In genomic region chr5:126788409-126788808, GRCh38 we compare ENCODE assay signal across 7 cellular contexts. TPM values are rescaled to one million over a fixed set of nuclear protein-coding genes. Genes with fewer than 3 reads are reported as not detected.
DNase-seq lines count a peak whose midpoint lies in the region; ATAC-seq and TF ChIP-seq lines count a peak whose summit lies in the region.
"Not testable (repeated sequence)": the region's sequence is repeated elsewhere in the genome, so short reads cannot be mapped to it uniquely, and the experiment has no call there.

No MANE protein-coding gene starts in this region.

- H3K36me3 ChIP-seq in DND-41 (ENCODE audit: insufficient read depth, low read length): peaks cover 59% of the 10 kb centered on the region
- not testable (repeated sequence) for H3K36me3 ChIP-seq in HEK293 (ENCODE audit: control insufficient read depth in 2 of 2, insufficient read depth in 1 of 2, low read length in 2 of 2); SU-DHL-6 (ENCODE audit: low read length); trophoblast cell (ENCODE audit: control insufficient read depth in 1 of 2, insufficient read depth in 2 of 2, low read length in 2 of 2)

- CTCF ChIA-PET in HEK293 (lab: Yijun Ruan, JAX): interaction anchor here (0.6 kb wide), 1 partner anchor 11 kb away, joined by 3 read pairs; no protein-coding TSS in a partner anchor
- CTCF ChIA-PET in activated CD4-positive, alpha-beta memory T cell treated with anti-CD3 and anti-CD28 coated beads for 36 hours (lab: Charles Lee): interaction anchor here (1.3 kb wide), 1 partner anchor 7 kb away, joined by 5 read pairs; no protein-coding TSS in a partner anchor
- CTCF ChIA-PET in activated naive CD4-positive, alpha-beta T cell treated with anti-CD3 and anti-CD28 coated beads for 36 hours (lab: Charles Lee): interaction anchor here (1.8 kb wide), 1 partner anchor 8 kb away, joined by 6 read pairs; no protein-coding TSS in a partner anchor

- H3K9me3 Mint-ChIP-seq in activated CD4-positive, alpha-beta memory T cell treated with anti-CD3 and anti-CD28 coated beads for 36 hours; activated naive CD4-positive, alpha-beta T cell treated with anti-CD3 and anti-CD28 coated beads for 36 hours; dendritic cell treated with granulocyte-macrophage colony-stimulating factor and Interleukin-4, amounts not matched to agents 40 ng/mL and 50 ng/mL, for 4 days: not testable (repeated sequence)

- not testable (repeated sequence) for H4K8ac ChIP-seq in trophoblast cell (ENCODE audit: low read depth, low read length)

- ATAC-seq in DND-41 (ENCODE audit: insufficient read depth, low read depth): not testable (repeated sequence)

- not testable (repeated sequence) for H3K27me3 Mint-ChIP-seq in activated CD4-positive, alpha-beta memory T cell treated with anti-CD3 and anti-CD28 coated beads for 36 hours; activated naive CD4-positive, alpha-beta T cell treated with anti-CD3 and anti-CD28 coated beads for 36 hours (ENCODE audit: low read depth); dendritic cell treated with granulocyte-macrophage colony-stimulating factor and Interleukin-4, amounts not matched to agents 40 ng/mL and 50 ng/mL, for 4 days

- POLR2A ChIA-PET in HEK293 (lab: Yijun Ruan, JAX): interaction anchor here (1.5 kb wide), 1 partner anchor 10 kb away, joined by 6 read pairs; no protein-coding TSS in a partner anchor
- POLR2A ChIA-PET in activated CD4-positive, alpha-beta memory T cell treated with anti-CD3 and anti-CD28 coated beads for 36 hours (lab: Charles Lee): interaction anchor here (1.5 kb wide), 1 partner anchor 12 kb away, joined by 8 read pairs; the partner anchor contains the start of gene LMNB1

- H4K12ac ChIP-seq in trophoblast cell (ENCODE audit: low read depth, low read length): not testable (repeated sequence)

- H3F3A ChIP-seq in SU-DHL-6 (ENCODE audit: insufficient read depth): not testable (repeated sequence)

- H3K9me3 ChIP-seq in DND-41 (ENCODE audit: insufficient read depth, low read length, severe bottlenecking); HEK293 (ENCODE audit: control insufficient read depth, insufficient read depth, low read depth, low read length); SU-DHL-6 (ENCODE audit: insufficient read depth, low read length); trophoblast cell (ENCODE audit: insufficient read depth, low read depth, low read length): not testable (repeated sequence)

- intact Hi-C loops in activated CD4-positive, alpha-beta memory T cell treated with anti-CD3 and anti-CD28 coated beads for 36 hours (cut with micrococcal nuclease); activated naive CD4-positive, alpha-beta T cell treated with anti-CD3 and anti-CD28 coated beads for 36 hours (cut with micrococcal nuclease); dendritic cell treated with granulocyte-macrophage colony-stimulating factor and Interleukin-4, amounts not matched to agents 40 ng/mL and 50 ng/mL, for 4 days (cut with micrococcal nuclease): not testable (repeated sequence)

- DNase-seq in DND-41, trophoblast cell: not testable (repeated sequence)
- peak; percentile 53 for DNase-seq in activated CD4-positive, alpha-beta memory T cell treated with anti-CD3 and anti-CD28 coated beads for 36 hours
- DNase-seq in activated naive CD4-positive, alpha-beta T cell treated with anti-CD3 and anti-CD28 coated beads for 36 hours: peak; percentile 48

- H3K27me3 ChIP-seq in DND-41 (ENCODE audit: insufficient read depth, low read length, poor library complexity); SU-DHL-6 (ENCODE audit: low read length); trophoblast cell (ENCODE audit: insufficient read depth, low read length): not testable (repeated sequence)

- not testable (repeated sequence) for H3K23ac ChIP-seq in trophoblast cell (ENCODE audit: low read length)

- not testable (repeated sequence) for H3K14ac ChIP-seq in trophoblast cell (ENCODE audit: low read length)

- H3K4me2 ChIP-seq in DND-41 (ENCODE audit: insufficient read depth, low read length) (peak overlapping the region; percentile 31; the same call in 1 of the 2 replicates), SU-DHL-6 (ENCODE audit: low read depth, low read length, poor library complexity, severe bottlenecking) (peak overlapping the region; percentile 15)
- H3K4me2 ChIP-seq in trophoblast cell (ENCODE audit: low read length): not testable (repeated sequence)

- not testable (repeated sequence) for H3K4me3 Mint-ChIP-seq in activated CD4-positive, alpha-beta memory T cell treated with anti-CD3 and anti-CD28 coated beads for 36 hours; activated naive CD4-positive, alpha-beta T cell treated with anti-CD3 and anti-CD28 coated beads for 36 hours; dendritic cell treated with granulocyte-macrophage colony-stimulating factor and Interleukin-4, amounts not matched to agents 40 ng/mL and 50 ng/mL, for 4 days

- H3K36me3 Mint-ChIP-seq in activated CD4-positive, alpha-beta memory T cell treated with anti-CD3 and anti-CD28 coated beads for 36 hours: peaks cover 11% of the 10 kb centered on the region
- peaks cover 33% of the 10 kb centered on the region for H3K36me3 Mint-ChIP-seq in activated naive CD4-positive, alpha-beta T cell treated with anti-CD3 and anti-CD28 coated beads for 36 hours (ENCODE audit: low read depth)
- not testable (repeated sequence) for H3K36me3 Mint-ChIP-seq in dendritic cell treated with granulocyte-macrophage colony-stimulating factor and Interleukin-4, amounts not matched to agents 40 ng/mL and 50 ng/mL, for 4 days (ENCODE audit: low read depth)

- WGBS in trophoblast cell (ENCODE audit: extremely low coverage, insufficient coverage, insufficient read length): no CpG with 5 or more reads among the region's 7 CpGs

- H2BK5ac ChIP-seq in trophoblast cell (ENCODE audit: low read depth, low read length, poor library complexity): not testable (repeated sequence)

- H2AK5ac ChIP-seq in trophoblast cell (ENCODE audit: low read length): not testable (repeated sequence)

- H2BK12ac ChIP-seq in trophoblast cell (ENCODE audit: low read length): not testable (repeated sequence)

- not testable (repeated sequence) for H3K27ac ChIP-seq in DND-41 (ENCODE audit: low read length); HEK293 (ENCODE audit: extremely low read depth, low read depth, low read length); trophoblast cell (ENCODE audit: low read depth, low read length)
- peak overlapping the region; percentile 9; the same call in 1 of the 2 replicates for H3K27ac ChIP-seq in SU-DHL-6 (ENCODE audit: low read depth, low read length)

- H3K9me2 ChIP-seq in SU-DHL-6 (replicated peaks; ENCODE audit: insufficient read depth, low read length): not testable (repeated sequence)

- peak overlapping the region; percentile 13 for H3K27ac Mint-ChIP-seq in activated CD4-positive, alpha-beta memory T cell treated with anti-CD3 and anti-CD28 coated beads for 36 hours
- H3K27ac Mint-ChIP-seq in activated naive CD4-positive, alpha-beta T cell treated with anti-CD3 and anti-CD28 coated beads for 36 hours: peak overlapping the region; percentile 17
- H3K27ac Mint-ChIP-seq in dendritic cell treated with granulocyte-macrophage colony-stimulating factor and Interleukin-4, amounts not matched to agents 40 ng/mL and 50 ng/mL, for 4 days: peak overlapping the region; percentile 24

- not testable (repeated sequence) for H2AFZ ChIP-seq in DND-41 (ENCODE audit: low read depth, low read length); SU-DHL-6 (ENCODE audit: low read depth, low read length, severe bottlenecking); trophoblast cell (ENCODE audit: insufficient read depth, low read length, poor library complexity)

- not testable (repeated sequence) for H3K79me1 ChIP-seq in trophoblast cell (ENCODE audit: low read length)

- not testable (repeated sequence) for H3K18ac ChIP-seq in trophoblast cell (ENCODE audit: low read length)

- not testable (repeated sequence) for H3K9ac ChIP-seq in DND-41 (ENCODE audit: low read depth, low read length); SU-DHL-6 (ENCODE audit: low read length); trophoblast cell (ENCODE audit: low read length)

- H3K4me1 Mint-ChIP-seq in activated CD4-positive, alpha-beta memory T cell treated with anti-CD3 and anti-CD28 coated beads for 36 hours (ENCODE audit: low read depth): peaks cover 47% of the 10 kb centered on the region
- H3K4me1 Mint-ChIP-seq in activated naive CD4-positive, alpha-beta T cell treated with anti-CD3 and anti-CD28 coated beads for 36 hours (ENCODE audit: low read depth): peaks cover 52% of the 10 kb centered on the region
- peaks cover 44% of the 10 kb centered on the region for H3K4me1 Mint-ChIP-seq in dendritic cell treated with granulocyte-macrophage colony-stimulating factor and Interleukin-4, amounts not matched to agents 40 ng/mL and 50 ng/mL, for 4 days (ENCODE audit: low read depth)

- peaks cover 27% of the 10 kb centered on the region for H3K4me1 ChIP-seq in DND-41 (ENCODE audit: insufficient read depth, low read length)
- not testable (repeated sequence) for H3K4me1 ChIP-seq in HEK293 (ENCODE audit: control insufficient read depth, insufficient read depth, low read length); trophoblast cell (ENCODE audit: control insufficient read depth in 1 of 2, insufficient read depth in 2 of 2, low read length in 2 of 2)

- H4K20me1 ChIP-seq in DND-41 (ENCODE audit: insufficient read depth, low read length): peaks cover 88% of the 10 kb centered on the region
- H4K20me1 ChIP-seq in SU-DHL-6 (ENCODE audit: low read depth, low read length): peaks cover 40% of the 10 kb centered on the region

- H2BK120ac ChIP-seq in trophoblast cell (ENCODE audit: insufficient read depth, low read length, poor library complexity): not testable (repeated sequence)

- H3K79me2 ChIP-seq in DND-41 (ENCODE audit: insufficient read depth, low read length) (peaks cover 98% of the 10 kb centered on the region), SU-DHL-6 (ENCODE audit: insufficient read depth, low read length) (peaks cover 99% of the 10 kb centered on the region), trophoblast cell (ENCODE audit: control insufficient read depth, insufficient read depth, low read length, poor library complexity) (peaks cover 18% of the 10 kb centered on the region)

- H4K91ac ChIP-seq in trophoblast cell (ENCODE audit: low read depth, low read length): not testable (repeated sequence)

- not testable (repeated sequence) for TF ChIP-seq CTCF in DND-41 (IDR thresholded peaks at IDR 0.05; ENCODE audit: borderline replicate concordance, extremely low read depth, low read length, poor library complexity, severe bottlenecking); HEK293 (tag by site-specific recombination; IDR thresholded peaks at IDR 0.05); SU-DHL-6 (IDR thresholded peaks at IDR 0.05; ENCODE audit: insufficient read depth, low read length, poor library complexity, severe bottlenecking)

- peak overlapping the region; percentile 71 for H3K4ac ChIP-seq in trophoblast cell (ENCODE audit: low read depth, low read length)

- not testable (repeated sequence) for H3K4me3 ChIP-seq in DND-41 (ENCODE audit: low read depth in 1 of 2, low read length in 2 of 2); HEK293 (ENCODE audit: low read depth, low read length); SU-DHL-6 (ENCODE audit: insufficient read depth, low read length, poor library complexity, severe bottlenecking); trophoblast cell (ENCODE audit: low read depth, low read length)

RNA-seq across cellular contexts. Expression of gene LMNB1, which starts 11.5 kb away (rescaled TPM):
- total RNA-seq in activated CD4-positive, alpha-beta memory T cell treated with anti-CD3 and anti-CD28 coated beads for 36 hours: 100 to 1,000 TPM; 212 to 215 TPM
- 100 to 1,000 TPM; 274 to 289 TPM for total RNA-seq in activated naive CD4-positive, alpha-beta T cell treated with anti-CD3 and anti-CD28 coated beads for 36 hours
- 86.1 and 91.8 TPM in 2 replicates for polyA plus RNA-seq in trophoblast cell (2013)
